Comparison of ENCODE assay signal across 31 cellular contexts in the genomic region with DNA sequence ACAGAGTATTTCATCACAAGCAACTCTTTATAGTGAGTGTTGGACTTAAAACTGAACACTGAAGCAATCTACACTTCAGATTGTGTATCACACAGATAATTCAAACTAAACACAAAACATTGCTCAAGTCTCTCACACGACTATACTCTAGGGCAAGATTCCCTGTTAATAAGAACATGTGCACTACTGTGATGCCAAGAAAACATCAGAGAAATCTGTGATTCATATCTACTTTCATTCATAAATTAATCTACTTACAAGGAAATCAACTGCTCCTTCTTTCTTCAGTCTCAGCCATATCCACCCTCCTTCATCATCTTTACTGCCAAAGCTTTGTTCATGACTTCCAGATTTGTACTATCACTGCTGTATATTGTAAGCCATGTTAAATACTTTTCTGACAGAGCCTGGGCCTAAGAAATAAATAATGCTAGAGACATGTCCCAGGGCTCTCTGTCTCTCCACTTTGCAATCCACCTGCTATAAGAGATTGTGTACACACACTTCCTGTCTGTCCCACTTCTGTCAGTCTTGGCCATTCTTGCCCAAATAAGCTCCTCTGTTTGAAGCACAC.
"Had no signal": no experiment of that assay in that cellular context is flagged by ENCODE, and none has a peak within 500 bp of the region (broad histone marks: within the 10 kb centered on the region; RNA-seq: fewer than 3 reads in every experiment).

No MANE protein-coding gene starts in this region.

- DNase-seq: activated CD4-positive, alpha-beta T cell treated with anti-CD3 and anti-CD28 coated beads for 36 hours; activated CD4-positive, alpha-beta T cell treated with anti-CD3 and anti-CD28 coated beads, Interleukin-2, amount 50 U/mL, for 4 hours; activated CD4-positive, CD25-positive, alpha-beta regulatory T cell; activated effector memory CD4-positive, alpha-beta T cell treated with Interleukin-2 at 50 U/mL for 16 hours; activated naive CD4-positive, alpha-beta T cell treated with Interleukin-2 at 50 U/mL for 16 hours; activated T-cell treated with anti-CD3 and anti-CD28 coated beads for 4 hours; activated T-cell treated with anti-CD3 and anti-CD28 coated beads, Interleukin-2, amount 50 U/mL, for 72 hours; aorta; body of pancreas; cerebellar nuclear complex; colonic mucosa; effector CD8-positive, alpha-beta T cell; erythroblast; foreskin fibroblast; heart left ventricle; hypothalamus; immature natural killer cell; kidney; left colon; mammary epithelial cell; midbrain; natural killer cell; right lobe of liver; small intestine; stimulated activated CD4-positive, alpha-beta T cell treated with anti-CD3 and anti-CD28 coated beads, Interleukin-4, amount 100 ng/mL, for 24 hours; stomach; T-helper 1 cell had no signal

- H3K4me3 ChIP-seq: body of pancreas, colonic mucosa, heart left ventricle, right lobe of liver, stomach, suprapubic skin, tibial nerve had no signal

- H3K4me1 ChIP-seq: colonic mucosa, right lobe of liver had no signal

- H3K36me3 ChIP-seq: colonic mucosa, right lobe of liver, suprapubic skin had no signal

- ATAC-seq: activated CD4-positive, alpha-beta T cell treated with anti-CD3 and anti-CD28 coated beads for 36 hours; activated T-cell treated with anti-CD3 and anti-CD28 coated beads, Interleukin-2, amount 50 U/mL, for 72 hours; body of pancreas; heart left ventricle; left colon; natural killer cell; right lobe of liver; stimulated activated memory B cell treated with anti-CD40 and anti-IgM and Interleukin-4, amounts not matched to agents 10 μg/mL and 1 μg/mL and 100 μg/mL, for 72 hours had no signal

- H3K4me1 Mint-ChIP-seq: activated CD4-positive, alpha-beta T cell treated with anti-CD3 and anti-CD28 coated beads for 36 hours; immature natural killer cell; natural killer cell; stimulated activated memory B cell treated with anti-CD40 and anti-IgM and Interleukin-4, amounts not matched to agents 10 μg/mL and 1 μg/mL and 100 μg/mL, for 72 hours had no signal

- H3K27me3 Mint-ChIP-seq: activated CD4-positive, alpha-beta T cell treated with anti-CD3 and anti-CD28 coated beads for 36 hours; activated naive CD8-positive, alpha-beta T cell; stimulated activated memory B cell treated with anti-CD40 and anti-IgM and Interleukin-4, amounts not matched to agents 10 μg/mL and 1 μg/mL and 100 μg/mL, for 72 hours had no signal

- H3K9me3 Mint-ChIP-seq: activated T-cell treated with anti-CD3 and anti-CD28 coated beads, Interleukin-2, amount 50 U/mL, for 72 hours; immature natural killer cell; natural killer cell; stimulated activated memory B cell treated with anti-CD40 and anti-IgM and Interleukin-4, amounts not matched to agents 10 μg/mL and 1 μg/mL and 100 μg/mL, for 72 hours had no signal

- H3K4me3 Mint-ChIP-seq: activated CD4-positive, alpha-beta T cell treated with anti-CD3 and anti-CD28 coated beads for 36 hours; activated naive CD8-positive, alpha-beta T cell; activated T-cell treated with anti-CD3 and anti-CD28 coated beads, Interleukin-2, amount 50 U/mL, for 72 hours; immature natural killer cell; natural killer cell; stimulated activated memory B cell treated with anti-CD40 and anti-IgM and Interleukin-4, amounts not matched to agents 10 μg/mL and 1 μg/mL and 100 μg/mL, for 72 hours had no signal

- H3K9me3 ChIP-seq: body of pancreas, colonic mucosa, heart left ventricle, right lobe of liver, stomach, suprapubic skin, tibial nerve had no signal

- H3K27me3 ChIP-seq: body of pancreas, colonic mucosa, heart left ventricle, right lobe of liver, stomach, suprapubic skin, tibial nerve had no signal

- H3K27ac Mint-ChIP-seq: activated CD4-positive, alpha-beta T cell treated with anti-CD3 and anti-CD28 coated beads for 36 hours; activated naive CD8-positive, alpha-beta T cell; activated T-cell treated with anti-CD3 and anti-CD28 coated beads, Interleukin-2, amount 50 U/mL, for 72 hours; immature natural killer cell; natural killer cell; stimulated activated memory B cell treated with anti-CD40 and anti-IgM and Interleukin-4, amounts not matched to agents 10 μg/mL and 1 μg/mL and 100 μg/mL, for 72 hours had no signal

- H3K27ac ChIP-seq: body of pancreas, colonic mucosa, right lobe of liver, stomach, suprapubic skin, tibial nerve had no signal

- H3K36me3 Mint-ChIP-seq: immature natural killer cell; natural killer cell; stimulated activated memory B cell treated with anti-CD40 and anti-IgM and Interleukin-4, amounts not matched to agents 10 μg/mL and 1 μg/mL and 100 μg/mL, for 72 hours had no signal
